Comparison of ENCODE assay signal across 8 cellular contexts in the genomic region with DNA sequence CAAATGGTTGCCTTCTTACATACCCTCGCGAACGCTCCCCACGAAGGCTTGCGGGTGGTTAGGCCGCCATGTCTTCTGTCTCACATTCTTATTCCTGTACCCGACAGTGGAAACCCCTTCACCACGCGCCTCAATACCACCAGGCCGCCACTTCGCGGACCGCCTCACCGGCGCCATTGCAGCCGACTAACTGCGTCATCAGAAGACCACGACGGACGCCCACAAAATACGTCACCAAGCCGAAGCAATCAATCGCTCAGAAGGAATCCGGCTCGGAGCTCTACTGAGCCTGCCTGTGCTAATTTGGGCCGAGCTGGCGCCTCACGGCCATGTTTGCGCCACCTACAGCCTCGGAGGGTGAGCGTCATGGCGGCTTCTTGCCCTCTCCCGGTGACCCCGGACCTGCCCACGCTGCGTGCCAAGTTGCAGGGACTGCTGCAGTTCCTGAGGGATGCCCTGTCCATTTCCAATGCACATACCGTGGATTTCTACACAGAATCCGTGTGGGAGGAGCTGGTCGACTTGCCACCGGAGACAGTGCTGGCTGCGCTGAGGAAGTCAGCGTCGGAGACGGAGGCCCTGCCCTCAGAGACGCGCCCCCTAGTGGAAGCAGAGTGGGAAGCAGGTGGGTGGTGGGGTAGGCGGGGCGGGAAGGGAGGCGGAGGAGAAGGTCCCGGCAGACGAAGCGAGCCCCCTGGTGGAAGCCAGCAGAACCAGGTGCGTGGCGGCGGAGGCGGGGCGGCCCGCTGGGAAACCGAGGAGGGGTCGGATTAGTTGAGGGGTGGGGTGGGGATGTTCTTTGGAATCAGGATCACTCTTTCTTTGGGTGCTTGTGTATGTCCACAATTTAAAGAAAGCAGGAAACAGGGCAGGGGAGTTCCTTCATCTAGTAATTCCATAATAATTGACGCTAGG. TPM values are rescaled to one million over a fixed set of nuclear protein-coding genes. Genes with fewer than 3 reads are reported as not detected.
A peak's percentile ranks its signal among the peaks of the same experiment; 100 is the strongest.
DNase-seq lines count a peak whose midpoint lies in the region; TF ChIP-seq lines count a peak whose summit lies in the region.

A gene with protein sequence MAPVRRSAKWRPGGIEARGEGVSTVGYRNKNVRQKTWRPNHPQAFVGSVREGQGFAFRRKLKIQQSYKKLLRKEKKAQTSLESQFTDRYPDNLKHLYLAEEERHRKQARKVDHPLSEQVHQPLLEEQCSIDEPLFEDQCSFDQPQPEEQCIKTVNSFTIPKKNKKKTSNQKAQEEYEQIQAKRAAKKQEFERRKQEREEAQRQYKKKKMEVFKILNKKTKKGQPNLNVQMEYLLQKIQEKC (minus strand): TSS at position 188 of the 915 bp plus-strand sequence. CDS start 11 bp downstream, at position 177.
A gene with protein sequence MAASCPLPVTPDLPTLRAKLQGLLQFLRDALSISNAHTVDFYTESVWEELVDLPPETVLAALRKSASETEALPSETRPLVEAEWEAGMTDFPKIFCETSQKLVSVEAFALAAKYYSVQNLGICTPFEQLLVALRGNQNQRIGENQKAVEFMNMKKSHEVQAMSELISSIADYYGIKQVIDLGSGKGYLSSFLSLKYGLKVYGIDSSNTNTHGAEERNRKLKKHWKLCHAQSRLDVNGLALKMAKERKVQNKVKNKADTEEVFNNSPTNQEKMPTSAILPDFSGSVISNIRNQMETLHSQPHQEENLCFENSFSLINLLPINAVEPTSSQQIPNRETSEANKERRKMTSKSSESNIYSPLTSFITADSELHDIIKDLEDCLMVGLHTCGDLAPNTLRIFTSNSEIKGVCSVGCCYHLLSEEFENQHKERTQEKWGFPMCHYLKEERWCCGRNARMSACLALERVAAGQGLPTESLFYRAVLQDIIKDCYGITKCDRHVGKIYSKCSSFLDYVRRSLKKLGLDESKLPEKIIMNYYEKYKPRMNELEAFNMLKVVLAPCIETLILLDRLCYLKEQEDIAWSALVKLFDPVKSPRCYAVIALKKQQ (plus strand): TSS at position 330 of the 915 bp plus-strand sequence. CDS start 37 bp downstream, at position 367.

- H3K27me3 Mint-ChIP-seq in HFFc6 (ENCODE audit: insufficient read depth) = peaks cover 3% of the 10 kb centered on the region; the same call in 1 of the 2 replicates
- H3K27me3 Mint-ChIP-seq in activated naive CD4-positive, alpha-beta T cell treated with anti-CD3 and anti-CD28 coated beads, Interleukin-2, amount 50 U/mL, for 24 hours = no peaks in the 10 kb centered on the region

- DNase-seq in GM10248 (ENCODE audit: extremely low spot score) (peak; percentile 91), HFFc6 (peak; percentile 98), NAMALWA (ENCODE audit: low spot score) (peak; percentile 98), SK-N-DZ (ENCODE audit: low spot score) (peak; percentile 99), glomerular endothelial cell (ENCODE audit: extremely low read depth, low read depth, low spot score) (peak; percentile 94), occipital lobe (lab: John Stamatoyannopoulos, UW) (peak; percentile 96)

- TF ChIP-seq CTCF in GM10248 (IDR thresholded peaks at IDR 0.05; ENCODE audit: control extremely low read depth, extremely low read depth, low read depth, missing control alignments) (peak; percentile 77), HFFc6 (IDR thresholded peaks at IDR 0.05) (peak; percentile 99)

- no peaks in the 10 kb centered on the region for H3K9me3 Mint-ChIP-seq in HFFc6
- no peaks in the 10 kb centered on the region for H3K9me3 Mint-ChIP-seq in activated naive CD4-positive, alpha-beta T cell treated with anti-CD3 and anti-CD28 coated beads, Interleukin-2, amount 50 U/mL, for 24 hours

- POLR2A ChIA-PET in GM10248 (lab: Yijun Ruan, JAX) = interaction anchor here (1.0 to 1.6 kb wide), 3 partner anchors 9 to 328 kb away, joined by 4 to 5 read pairs (median 4); a partner anchor contains a TSS

- peaks cover 28% of the 10 kb centered on the region for H3K4me1 Mint-ChIP-seq in HFFc6 (ENCODE audit: low read depth)
- peaks cover 61% of the 10 kb centered on the region for H3K4me1 Mint-ChIP-seq in activated naive CD4-positive, alpha-beta T cell treated with anti-CD3 and anti-CD28 coated beads, Interleukin-2, amount 50 U/mL, for 24 hours

- H3K36me3 Mint-ChIP-seq in HFFc6 (ENCODE audit: low read depth) = peaks cover 29% of the 10 kb centered on the region
- H3K36me3 Mint-ChIP-seq in activated naive CD4-positive, alpha-beta T cell treated with anti-CD3 and anti-CD28 coated beads, Interleukin-2, amount 50 U/mL, for 24 hours = peaks cover 18% of the 10 kb centered on the region

- peak within 1 kb of the TSS; percentile 99 for H3K27ac Mint-ChIP-seq in HFFc6
- peak within 1 kb of the TSS; percentile 98 for H3K27ac Mint-ChIP-seq in activated naive CD4-positive, alpha-beta T cell treated with anti-CD3 and anti-CD28 coated beads, Interleukin-2, amount 50 U/mL, for 24 hours

- peak within 1 kb of the TSS; percentile 91 for H3K27ac ChIP-seq in temporal lobe (ENCODE audit: low read depth, low read length)

- H3K4me3 Mint-ChIP-seq in HFFc6 = peak within 1 kb of the TSS; percentile 98
- peak within 1 kb of the TSS; percentile 94 for H3K4me3 Mint-ChIP-seq in activated naive CD4-positive, alpha-beta T cell treated with anti-CD3 and anti-CD28 coated beads, Interleukin-2, amount 50 U/mL, for 24 hours

- CTCF ChIA-PET in GM10248 (lab: Yijun Ruan, JAX) = interaction anchor here (0.6 to 3.2 kb wide), 30 partner anchors 8 to 1565 kb away, joined by 3 to 59 read pairs (median 5); a partner anchor contains a TSS

RNA-seq across cellular contexts. Expression of the first gene that starts in this region (rescaled TPM):
- 10 to 100 TPM; 36.5 to 44.1 (median 42.4) TPM for total RNA-seq in HFFc6 (2021; fragmentation: NEBNext Ultra II Directional; extraction: Animal tissue kit (Norgen Biotek cat#: 25700))
- 87.8 and 101 TPM in 2 replicates for polyA plus RNA-seq in SK-N-DZ (2014; cell fraction: cytosol; rRNA removed)
- polyA plus RNA-seq in SK-N-DZ (2014; cell fraction: nucleus; rRNA removed) = 77.0 and 80.1 TPM in 2 replicates
- total RNA-seq in glomerular endothelial cell (53.1 and 53.8 TPM in 2 replicates), occipital lobe (34.0 TPM), temporal lobe (28.5 TPM)

RNA-seq across cellular contexts. Expression of the second gene that starts in this region (rescaled TPM):
- 1 to 10 TPM; 4.5 to 7.3 (median 5.8) TPM for total RNA-seq in HFFc6 (2021; fragmentation: NEBNext Ultra II Directional; extraction: Animal tissue kit (Norgen Biotek cat#: 25700))
- 3.0 and 3.3 TPM in 2 replicates for polyA plus RNA-seq in SK-N-DZ (2014; cell fraction: cytosol; rRNA removed)
- polyA plus RNA-seq in SK-N-DZ (2014; cell fraction: nucleus; rRNA removed) = 3.7 and 4.0 TPM in 2 replicates
- 4.8 and 14.5 TPM in 2 replicates for total RNA-seq in glomerular endothelial cell
- total RNA-seq in occipital lobe = 35.6 TPM
- total RNA-seq in temporal lobe = 12.3 TPM

Comparison
In these comparisons a context has a peak if more than half of its experiments do, and no peak if none do; other contexts are left out.
1. Peak in every context shown above with its lines: DNase-seq and H3K27ac ChIP-seq.